Comparison of ENCODE assay signal across 1 cellular context in the genomic region with DNA sequence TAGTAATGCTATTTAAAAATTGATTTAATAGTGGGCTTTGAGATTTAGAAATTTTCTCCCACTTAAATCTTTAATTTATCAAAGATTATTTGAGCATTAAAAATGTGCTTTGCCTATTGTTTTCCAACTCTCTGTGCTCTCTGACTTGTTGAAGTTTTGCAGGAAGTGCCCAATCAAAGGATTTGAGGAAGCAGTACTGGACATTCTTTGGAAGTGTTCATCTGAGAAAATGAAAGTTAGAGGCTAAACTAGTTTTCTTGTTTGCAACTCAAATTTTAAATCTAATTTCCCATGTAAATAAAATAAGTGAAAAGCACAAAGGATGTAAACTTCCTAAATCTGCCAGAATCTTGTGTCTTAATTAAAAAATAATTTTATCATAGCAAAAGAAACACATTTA.
TF ChIP-seq lines count a peak whose summit lies in the region.

No MANE protein-coding gene starts in this region.

TF ChIP-seq in endothelial cell of umbilical vein, 7 proteins besides CTCF, POLR2A, EP300 and RAD21 (continued from another document):
- no peak for TF ChIP-seq MAX (IDR thresholded peaks at IDR 0.05; ENCODE audit: insufficient read depth, insufficient read length)
- no peak for TF ChIP-seq JUN (IDR thresholded peaks at IDR 0.05; ENCODE audit: borderline replicate concordance, insufficient read depth, insufficient read length, low read depth)
- no peak for TF ChIP-seq GATA2 (IDR thresholded peaks at IDR 0.05; ENCODE audit: insufficient read depth, insufficient read length, low read depth, low read length)
- no peak for TF ChIP-seq EZH2 (IDR thresholded peaks at IDR 0.05; ENCODE audit: borderline replicate concordance, low read depth, low read length, severe bottlenecking)
- TF ChIP-seq FOS (IDR thresholded peaks at IDR 0.05; ENCODE audit: borderline replicate concordance, insufficient read depth, low read length): no peak
- TF ChIP-seq POLR2AphosphoS5 (IDR thresholded peaks at IDR 0.05; ENCODE audit: insufficient read depth, low read depth, low read length): no peak
